28 cellular contexts compared by ENCODE assay signal in genomic region chr4:7897811-7898210, GRCh38. TPM values are rescaled to one million over a fixed set of nuclear protein-coding genes. Genes with fewer than 3 reads are reported as not detected.
DNase-seq lines count a peak whose midpoint lies in the region; ATAC-seq and TF ChIP-seq lines count a peak whose summit lies in the region.
"Had no signal": no experiment of that assay in that cellular context is flagged by ENCODE, and none has a peak within 500 bp of the region (broad histone marks: within the 10 kb centered on the region; RNA-seq: fewer than 3 reads in every experiment).

No MANE protein-coding gene starts in this region.

- H3K27ac ChIP-seq in psoas muscle: no peak overlapping the region
- H3K27ac ChIP-seq: pancreas, skin epidermis had no signal

- DNase-seq in A172 (ENCODE audit: low spot score) (peak; percentile 22), M059J (ENCODE audit: low read depth) (peak; percentile 60), chondrocyte (ENCODE audit: low spot score) (no peak), nephron progenitor cell (no peak), NCI-H1930 (lab: John Stamatoyannopoulos, UW) (no peak), GM19240 (ENCODE audit: insufficient read length, low spot score) (no peak), psoas muscle (no peak)
- DNase-seq in stimulated activated naive CD4-positive, alpha-beta T cell (lab: John Stamatoyannopoulos, UW): no peak
- DNase-seq: activated CD4-positive, alpha-beta T cell treated with anti-CD3 and anti-CD28 coated beads for 1 hour; amniotic stem cell; effector memory CD4-positive, alpha-beta T cell; foreskin melanocyte; mucosa of descending colon; natural killer cell; NCI-H1092; NCI-H1694; NCI-H2171; NCI-H510A; pancreas; retina; stimulated activated naive B cell treated with anti-CD40 and anti-IgM and Interleukin-4, amounts not matched to agents 10 μg/mL and 1 μg/mL and 100 μg/mL, for 72 hours had no signal

- no peaks in the 10 kb centered on the region for H3K27me3 Mint-ChIP-seq in chondrocyte (ENCODE audit: low read depth)
- H3K27me3 Mint-ChIP-seq in nephron progenitor cell (ENCODE audit: low read depth, poor library complexity): no peaks in the 10 kb centered on the region
- H3K27me3 Mint-ChIP-seq: activated naive CD4-positive, alpha-beta T cell treated with anti-CD3 and anti-CD28 coated beads, Interleukin-2, amount 50 U/mL, for 24 hours had no signal

- H3K36me3 Mint-ChIP-seq in chondrocyte (ENCODE audit: low read depth) (peaks cover 2% of the 10 kb centered on the region), nephron progenitor cell (ENCODE audit: low read depth) (peaks cover 6% of the 10 kb centered on the region)
- H3K36me3 Mint-ChIP-seq: CD14-positive monocyte; natural killer cell; stimulated activated naive B cell treated with anti-CD40 and anti-IgM and Interleukin-4, amounts not matched to agents 10 μg/mL and 1 μg/mL and 100 μg/mL, for 72 hours had no signal

- H3K4me1 ChIP-seq in psoas muscle: no peaks in the 10 kb centered on the region
- H3K4me1 ChIP-seq: pancreas had no signal

- ATAC-seq in psoas muscle: no peak
- ATAC-seq: GM23338; mucosa of descending colon; natural killer cell; pancreas; stimulated activated naive B cell treated with anti-CD40 and anti-IgM and Interleukin-4, amounts not matched to agents 10 μg/mL and 1 μg/mL and 100 μg/mL, for 72 hours had no signal

- H3K27ac Mint-ChIP-seq in chondrocyte (ENCODE audit: unreplicated experiment): peak overlapping the region; percentile 25
- H3K27ac Mint-ChIP-seq in nephron progenitor cell: no peak overlapping the region
- H3K27ac Mint-ChIP-seq: activated naive CD4-positive, alpha-beta T cell treated with anti-CD3 and anti-CD28 coated beads, Interleukin-2, amount 50 U/mL, for 24 hours; CD14-positive monocyte; GM23338; natural killer cell; stimulated activated naive B cell treated with anti-CD40 and anti-IgM and Interleukin-4, amounts not matched to agents 10 μg/mL and 1 μg/mL and 100 μg/mL, for 72 hours; T-helper 1 cell treated with Interleukin-12 subunit alpha and Interleukin-12 subunit beta and Interleukin-4 antibody, amounts not matched to agents 30 μg/mL and 1 μg/mL, for 36 hours had no signal

- H3K4me3 ChIP-seq in psoas muscle: no peak overlapping the region
- H3K4me3 ChIP-seq: coronary artery, GM23338, lung, mucosa of descending colon, pancreas, skin epidermis had no signal

- TF ChIP-seq CTCF in chondrocyte (IDR thresholded peaks at IDR 0.05) (no peak), nephron progenitor cell (IDR thresholded peaks at IDR 0.05) (no peak), psoas muscle (IDR thresholded peaks at IDR 0.05) (no peak)

- H3K4me1 Mint-ChIP-seq in chondrocyte (ENCODE audit: low read depth) (peaks cover 74% of the 10 kb centered on the region), nephron progenitor cell (peaks cover 86% of the 10 kb centered on the region)
- H3K4me1 Mint-ChIP-seq: CD14-positive monocyte; stimulated activated naive B cell treated with anti-CD40 and anti-IgM and Interleukin-4, amounts not matched to agents 10 μg/mL and 1 μg/mL and 100 μg/mL, for 72 hours had no signal

- 94 to 97% (median 95%) methylated on average over 7 of the region's 7 CpGs for WGBS in psoas muscle, 3 donors

- no peaks in the 10 kb centered on the region for H3K9me3 ChIP-seq in psoas muscle
- H3K9me3 ChIP-seq: mucosa of descending colon, pancreas had no signal

- H3K36me3 ChIP-seq in psoas muscle (ENCODE audit: insufficient read depth in 1 of 2, low read depth in 1 of 2): no peaks in the 10 kb centered on the region
- H3K36me3 ChIP-seq: pancreas had no signal

- H3K4me3 Mint-ChIP-seq in chondrocyte (ENCODE audit: unreplicated experiment) (no peak overlapping the region), nephron progenitor cell (peak overlapping the region; percentile 52)
- H3K4me3 Mint-ChIP-seq: activated naive CD4-positive, alpha-beta T cell treated with anti-CD3 and anti-CD28 coated beads, Interleukin-2, amount 50 U/mL, for 24 hours; CD14-positive monocyte; GM23338; natural killer cell; stimulated activated naive B cell treated with anti-CD40 and anti-IgM and Interleukin-4, amounts not matched to agents 10 μg/mL and 1 μg/mL and 100 μg/mL, for 72 hours; T-helper 1 cell treated with Interleukin-12 subunit alpha and Interleukin-12 subunit beta and Interleukin-4 antibody, amounts not matched to agents 30 μg/mL and 1 μg/mL, for 36 hours had no signal

- intact Hi-C loops in psoas muscle (cut with DNase I): no loop called here

- peaks cover 0 to under 1% (median 0%) of the 10 kb centered on the region in 3 donors for H3K27me3 ChIP-seq in psoas muscle (ENCODE audit: insufficient read depth in 3 of 3, low read length in 2 of 3)
- H3K27me3 ChIP-seq: pancreas had no signal

- H3K9me3 Mint-ChIP-seq in chondrocyte (ENCODE audit: low read depth) (no peaks in the 10 kb centered on the region), nephron progenitor cell (no peaks in the 10 kb centered on the region)
- H3K9me3 Mint-ChIP-seq: activated naive CD4-positive, alpha-beta T cell treated with anti-CD3 and anti-CD28 coated beads, Interleukin-2, amount 50 U/mL, for 24 hours; GM23338; natural killer cell; stimulated activated naive B cell treated with anti-CD40 and anti-IgM and Interleukin-4, amounts not matched to agents 10 μg/mL and 1 μg/mL and 100 μg/mL, for 72 hours; T-helper 1 cell treated with Interleukin-12 subunit alpha and Interleukin-12 subunit beta and Interleukin-4 antibody, amounts not matched to agents 30 μg/mL and 1 μg/mL, for 36 hours had no signal

RNA-seq across cellular contexts. Expression of gene AFAP1, which starts 41.9 kb away (rescaled TPM):
- total RNA-seq in A172 (2014; rRNA removed; shearing (Covaris generic)): 29.9 and 32.9 TPM in 2 replicates
- total RNA-seq in M059J (2014; rRNA removed; shearing (Covaris generic)): 38.8 and 53.8 TPM in 2 replicates
- total RNA-seq in chondrocyte (107 to 119 TPM (median 118 TPM) in 3 replicates), psoas muscle (10 to 100 TPM in 1 of 4 donors, 1 to 10 TPM in 3; 2.6 to 11.4 (median 4.3) TPM)
- 1 to 10 TPM; 1.3 to 1.8 (median 1.6) TPM for polyA plus RNA-seq in psoas muscle
- polyA plus RNA-seq: CD14-positive monocyte had no signal

Comparison
In these comparisons a context has a peak if more than half of its experiments do, and no peak if none do; other contexts are left out.
1. DNase-seq: peak in A172 (single experiment) and M059J (single experiment); none in chondrocyte (single experiment), nephron progenitor cell (single experiment), NCI-H1930 (0 of 2), GM19240 (single experiment), psoas muscle (0 of 2) and stimulated activated naive CD4-positive, alpha-beta T cell (0 of 6).